ENCODE assay signal across 8 cellular contexts in genomic region chr12:49537709-49538601, GRCh38. TPM values are rescaled to one million over a fixed set of nuclear protein-coding genes. Genes with fewer than 3 reads are reported as not detected.
A peak's percentile ranks its signal among the peaks of the same experiment; 100 is the strongest.
DNase-seq lines count a peak whose midpoint lies in the region; ATAC-seq and TF ChIP-seq lines count a peak whose summit lies in the region.

No MANE protein-coding gene starts in this region.

- H3K27me3 ChIP-seq in heart right ventricle (peaks cover 0 to 49% (median 36%) of the 10 kb centered on the region in 7 donors), rectal smooth muscle tissue (ENCODE audit: control insufficient read depth, insufficient read depth, low read length) (peaks cover 21% of the 10 kb centered on the region)

- peak in 5 of 8 donors; percentile 7 to 38 (median 21) for ATAC-seq in heart right ventricle
- ATAC-seq in HG03378 (IDR thresholded peaks at IDR 0.05; ENCODE audit: unreplicated experiment): no peak

- H3K27ac ChIP-seq in heart right ventricle (peak overlapping the region in 1 of 10 donors; percentile 20), rectal smooth muscle tissue (ENCODE audit: low read depth, low read length) (no peak overlapping the region)

- H3K4me3 Mint-ChIP-seq in activated T-helper 1 cell treated with anti-CD3 and anti-CD28 coated beads, Interleukin-12 subunit alpha, Interleukin-12 subunit beta, Interleukin-2, Interleukin-4 antibody, amounts not matched to agents 30 ng/mL and 10 ng/mL and 1 ng/mL, durations not matched to agents 14 hours and 24 hours and 36 hours: peak overlapping the region; percentile 81

- no peaks in the 10 kb centered on the region for H3K4me1 Mint-ChIP-seq in activated T-helper 1 cell treated with anti-CD3 and anti-CD28 coated beads, Interleukin-12 subunit alpha, Interleukin-12 subunit beta, Interleukin-2, Interleukin-4 antibody, amounts not matched to agents 30 ng/mL and 10 ng/mL and 1 ng/mL, durations not matched to agents 14 hours and 24 hours and 36 hours (ENCODE audit: low read depth)

- no peaks in the 10 kb centered on the region for H3K9me3 ChIP-seq in heart right ventricle

- H3K4me3 ChIP-seq in NB4 (ENCODE audit: low read depth, low read length) (peak overlapping the region; percentile 32), heart right ventricle (peak overlapping the region; percentile 39 to 60 (median 54)), rectal smooth muscle tissue (ENCODE audit: low read length) (peak overlapping the region; percentile 63)

- H3K36me3 Mint-ChIP-seq in activated T-helper 1 cell treated with anti-CD3 and anti-CD28 coated beads, Interleukin-12 subunit alpha, Interleukin-12 subunit beta, Interleukin-2, Interleukin-4 antibody, amounts not matched to agents 30 ng/mL and 10 ng/mL and 1 ng/mL, durations not matched to agents 14 hours and 24 hours and 36 hours (ENCODE audit: low read depth): no peaks in the 10 kb centered on the region

- no peak for TF ChIP-seq CTCF in NB4 (IDR thresholded peaks at IDR 0.05; ENCODE audit: low read depth, low read length)
- TF ChIP-seq CTCF in heart right ventricle (IDR thresholded peaks at IDR 0.05): no peak

- TF ChIP-seq POLR2A in NB4 (IDR thresholded peaks at IDR 0.05; ENCODE audit: extremely low read depth, insufficient read length): no peak

- intact Hi-C loops in activated T-helper 1 cell treated with anti-CD3 and anti-CD28 coated beads, Interleukin-12 subunit alpha, Interleukin-12 subunit beta, Interleukin-2, Interleukin-4 antibody, amounts not matched to agents 30 ng/mL and 10 ng/mL and 1 ng/mL, durations not matched to agents 14 hours and 24 hours and 36 hours (cut with micrococcal nuclease): loop anchor here (1.0 to 5.0 kb wide), 3 partner anchors 30 to 180 kb away; partner anchors contain the start of genes MCRS1 and PRPF40B
- intact Hi-C loops in heart right ventricle (cut with DNase I): loop anchor here in 1 of 10 donors (10.0 kb wide), 1 partner anchor 47 kb away; no protein-coding TSS in a partner anchor

- H3K27ac Mint-ChIP-seq in activated T-helper 1 cell treated with anti-CD3 and anti-CD28 coated beads, Interleukin-12 subunit alpha, Interleukin-12 subunit beta, Interleukin-2, Interleukin-4 antibody, amounts not matched to agents 30 ng/mL and 10 ng/mL and 1 ng/mL, durations not matched to agents 14 hours and 24 hours and 36 hours: no peak overlapping the region

- H3K9me3 Mint-ChIP-seq in activated T-helper 1 cell treated with anti-CD3 and anti-CD28 coated beads, Interleukin-12 subunit alpha, Interleukin-12 subunit beta, Interleukin-2, Interleukin-4 antibody, amounts not matched to agents 30 ng/mL and 10 ng/mL and 1 ng/mL, durations not matched to agents 14 hours and 24 hours and 36 hours: no peaks in the 10 kb centered on the region

- peaks cover 46% of the 10 kb centered on the region for H3K27me3 Mint-ChIP-seq in activated T-helper 1 cell treated with anti-CD3 and anti-CD28 coated beads, Interleukin-12 subunit alpha, Interleukin-12 subunit beta, Interleukin-2, Interleukin-4 antibody, amounts not matched to agents 30 ng/mL and 10 ng/mL and 1 ng/mL, durations not matched to agents 14 hours and 24 hours and 36 hours (ENCODE audit: insufficient read depth)

- peaks cover 0 to 39% (median 14%) of the 10 kb centered on the region in 9 donors for H3K4me1 ChIP-seq in heart right ventricle
- peaks cover 4% of the 10 kb centered on the region for H3K4me1 ChIP-seq in rectal smooth muscle tissue (ENCODE audit: control insufficient read depth, insufficient read depth, low read length)

- in situ Hi-C loops in G401 (cut with HindIII; ENCODE audit: low sequenced_read_pairs): no loop called here

- H3K9ac ChIP-seq in rectal smooth muscle tissue (ENCODE audit: low read length): no peak overlapping the region

- DNase-seq in G401 (ENCODE audit: low spot score) (peak; percentile 36), NB4 (ENCODE audit: low read depth) (peak; percentile 59), heart right ventricle (no peak), activated gamma-delta T cell treated with Interleukin-2 at 50 U/mL for 16 hours (no peak)
- no peak for DNase-seq in activated T-helper 1 cell treated with anti-CD3 and anti-CD28 coated beads, Interleukin-12 subunit alpha, Interleukin-12 subunit beta, Interleukin-2, Interleukin-4 antibody, amounts not matched to agents 30 ng/mL and 10 ng/mL and 1 ng/mL, durations not matched to agents 14 hours and 24 hours and 36 hours (ENCODE audit: low spot score)
- DNase-seq in effector CD4-positive, alpha-beta T cell: no peak

- H3K36me3 ChIP-seq in heart right ventricle (no peaks in the 10 kb centered on the region), rectal smooth muscle tissue (ENCODE audit: control insufficient read depth, insufficient read depth, low read length) (no peaks in the 10 kb centered on the region)

- 1% methylated on average over 61 to 73 of the region's 73 CpGs for WGBS in heart right ventricle, 2 donors

RNA-seq across cellular contexts. Expression of gene KCNH3, which starts 0.9 kb away (rescaled TPM):
- 1.7 TPM in 2 replicates for total RNA-seq in G401 (2014; rRNA removed; shearing (Covaris generic))
- 0.93 and 1.6 TPM in 2 replicates for total RNA-seq in activated T-helper 1 cell treated with anti-CD3 and anti-CD28 coated beads, Interleukin-12 subunit alpha, Interleukin-12 subunit beta, Interleukin-2, Interleukin-4 antibody, amounts not matched to agents 30 ng/mL and 10 ng/mL and 1 ng/mL, durations not matched to agents 14 hours and 24 hours and 36 hours
- total RNA-seq in heart right ventricle: 1 to 10 TPM in 1 of 10 donors, under 1 TPM in 9; 0.16 to 1.2 (median 0.26) TPM
- 1 to 10 TPM in 1 of 2 donors, under 1 TPM in 1; 0.17 to 2.0 TPM for polyA plus RNA-seq in heart right ventricle

RNA-seq across cellular contexts. Expression of gene MCRS1, which starts 30.0 kb away (rescaled TPM):
- total RNA-seq in G401 (2014; rRNA removed; shearing (Covaris generic)): 143 and 148 TPM in 2 replicates
- 77.1 and 77.9 TPM in 2 replicates for total RNA-seq in activated T-helper 1 cell treated with anti-CD3 and anti-CD28 coated beads, Interleukin-12 subunit alpha, Interleukin-12 subunit beta, Interleukin-2, Interleukin-4 antibody, amounts not matched to agents 30 ng/mL and 10 ng/mL and 1 ng/mL, durations not matched to agents 14 hours and 24 hours and 36 hours
- total RNA-seq in heart right ventricle: 100 to 1,000 TPM in 1 of 10 donors, 10 to 100 TPM in 9; 72.6 to 118 (median 82.2) TPM
- 10 to 100 TPM; 73.3 to 94.7 TPM for polyA plus RNA-seq in heart right ventricle

Comparison
In these comparisons a context has a peak if more than half of its experiments do, and no peak if none do; other contexts are left out.
1. DNase-seq: peak in G401 (single experiment) and NB4 (single experiment); none in activated T-helper 1 cell treated with anti-CD3 and anti-CD28 coated beads, Interleukin-12 subunit alpha, Interleukin-12 subunit beta, Interleukin-2, Interleukin-4 antibody, amounts not matched to agents 30 ng/mL and 10 ng/mL and 1 ng/mL, durations not matched to agents 14 hours and 24 hours and 36 hours (single experiment), heart right ventricle (0 of 2), activated gamma-delta T cell treated with Interleukin-2 at 50 U/mL for 16 hours (single experiment) and effector CD4-positive, alpha-beta T cell (single experiment).
2. Peak in every context shown above with its lines, with median percentiles within 50 percentile points of each other: H3K4me3 ChIP-seq.